Comparison of ENCODE assay signal across 9 cellular contexts in the genomic region with DNA sequence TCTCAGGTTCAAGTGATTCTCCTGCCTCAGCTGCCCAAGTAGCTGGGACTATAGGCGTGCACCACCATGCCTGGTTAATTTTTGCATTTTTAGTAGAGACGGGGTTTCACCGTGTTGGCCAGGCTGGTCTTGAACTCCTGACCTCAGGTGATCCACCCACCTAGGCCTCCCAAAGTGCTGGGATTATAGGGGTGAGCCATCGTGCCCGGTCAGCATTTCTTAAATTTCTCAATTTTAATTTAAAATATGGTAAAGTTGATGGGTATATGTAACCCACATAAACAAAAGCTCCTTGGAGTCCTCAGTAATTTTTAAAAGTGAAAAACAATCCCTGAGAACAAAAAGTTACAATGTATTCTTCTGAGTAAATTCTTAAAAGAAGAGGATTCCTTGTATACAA. TPM values are rescaled to one million over a fixed set of nuclear protein-coding genes. Genes with fewer than 3 reads are reported as not detected.
DNase-seq lines count a peak whose midpoint lies in the region; ATAC-seq, FAIRE-seq and TF ChIP-seq lines count a peak whose summit lies in the region.
"Not testable (repeated sequence)": the region's sequence is repeated elsewhere in the genome, so short reads cannot be mapped to it uniquely, and the experiment has no call there.
"Had no signal": no experiment of that assay in that cellular context is flagged by ENCODE, and none has a peak within 500 bp of the region (broad histone marks: within the 10 kb centered on the region; RNA-seq: fewer than 3 reads in every experiment).

No MANE protein-coding gene starts in this region.

- H4K8ac ChIP-seq in IMR-90 (ENCODE audit: low read depth in 2 of 2, low read length in 2 of 2): not testable (repeated sequence)

- over 99% methylated on average over 5 of the region's 5 CpGs for WGBS in A549 (ENCODE audit: missing lambda C conversion rate)
- WGBS in IMR-90 (ENCODE audit: extremely low coverage in 2 of 2, insufficient read length in 1 of 2), 2 experiments: no CpG with 5 or more reads among the region's 5 CpGs
- WGBS in K562 (ENCODE audit: insufficient coverage, low coverage, missing lambda C conversion rate): 81% methylated on average over 5 of the region's 5 CpGs
- WGBS in HepG2 (ENCODE audit: low lambda C conversion rate): 92% methylated on average over 5 of the region's 5 CpGs

- H2BK5ac ChIP-seq in IMR-90 (ENCODE audit: low read depth, low read length, poor library complexity, severe bottlenecking): not testable (repeated sequence)

- not testable (repeated sequence) for H2AFZ ChIP-seq in IMR-90 (replicated peaks; ENCODE audit: low read length, poor library complexity); K562 (ENCODE audit: low read depth, low read length); HepG2 (ENCODE audit: low read length)

- H2BK15ac ChIP-seq in IMR-90 (ENCODE audit: low read depth, low read length): not testable (repeated sequence)

- CTCF ChIA-PET in A549 (lab: Yijun Ruan, JAX) (interaction anchor here (0.6 to 4.7 kb wide), 8 partner anchors 9 to 245 kb away, joined by 3 to 22 read pairs (median 5); partner anchors contain the start of gene COX14), IMR-90 (lab: Yijun Ruan, JAX) (interaction anchor here (0.6 kb wide), 1 partner anchor 175 kb away, joined by 5 read pairs; no protein-coding TSS in a partner anchor)
- CTCF ChIA-PET in K562 (lab: Yijun Ruan, JAX; ENCODE audit: low intra/inter-chr PET ratio); HepG2 (lab: Yijun Ruan, JAX; ENCODE audit: low intra/inter-chr PET ratio, low total read pairs): not testable (repeated sequence)

- not testable (repeated sequence) for H2BK20ac ChIP-seq in IMR-90 (ENCODE audit: low read depth, low read length)

- H3K4me3 Mint-ChIP-seq in T-helper 17 cell: not testable (repeated sequence)

- not testable (repeated sequence) for H3K27ac ChIP-seq in A549; IMR-90 (ENCODE audit: insufficient read depth, low read length); K562 (ENCODE audit: extremely low read depth, low read depth, low read length); HepG2 (ENCODE audit: extremely low read length, insufficient read depth, low read length)

- H3K9ac ChIP-seq in IMR-90 (ENCODE audit: low read depth, low read length); K562 (ENCODE audit: insufficient read depth in 1 of 2, low read depth in 2 of 2, low read length in 2 of 2); HepG2 (ENCODE audit: insufficient read depth, low read depth, low read length): not testable (repeated sequence)

- not testable (repeated sequence) for H3K36me3 Mint-ChIP-seq in T-helper 17 cell (ENCODE audit: low read depth)

- intact Hi-C loops in IMR-90 (cut with micrococcal nuclease); K562 (cut with micrococcal nuclease); HepG2 (cut with micrococcal nuclease; ENCODE audit: unreplicated experiment): not testable (repeated sequence)

- peak overlapping the region; percentile 32 for H3K27ac Mint-ChIP-seq in T-helper 17 cell

- not testable (repeated sequence) for H2AK5ac ChIP-seq in IMR-90 (ENCODE audit: low read depth, low read length)

- not testable (repeated sequence) for H3K9me3 ChIP-seq in A549; IMR-90 (ENCODE audit: control insufficient read depth, insufficient read depth, low read length); T-helper 17 cell (ENCODE audit: control insufficient read depth, low read length, poor library complexity, severe bottlenecking); K562 (replicated peaks; ENCODE audit: control insufficient read depth, insufficient read depth, low read depth, low read length); HepG2 (ENCODE audit: low read length)

- H3K4me1 Mint-ChIP-seq in T-helper 17 cell: peaks cover 31% of the 10 kb centered on the region

- H4K5ac ChIP-seq in IMR-90 (ENCODE audit: low read depth, low read length): not testable (repeated sequence)

- H3K79me1 ChIP-seq in IMR-90 (ENCODE audit: low read depth in 1 of 2, low read length in 2 of 2): peaks cover 12 to 70% of the 10 kb centered on the region in 2 experiments

- not testable (repeated sequence) for H3K14ac ChIP-seq in IMR-90 (replicated peaks; ENCODE audit: low read depth, low read length)

- not testable (repeated sequence) for H3K36me3 ChIP-seq in IMR-90 (ENCODE audit: control insufficient read depth, insufficient read depth, low read length); K562 (ENCODE audit: control insufficient read depth, insufficient read depth, low read length); HepG2 (replicated peaks in 1 of 2; ENCODE audit: control insufficient read depth in 1 of 2, insufficient read depth in 2 of 2, low read length in 2 of 2)

- dilution Hi-C loops in IMR-90 (cut with HindIII; ENCODE audit: low sequenced_read_pairs, unreplicated experiment): not testable (repeated sequence)

- not testable (repeated sequence) for H3K4me2 ChIP-seq in A549; IMR-90 (ENCODE audit: low read depth, low read length); K562 (ENCODE audit: insufficient read depth, low read length); HepG2 (ENCODE audit: low read depth, low read length)

- not testable (repeated sequence) for TF ChIP-seq POLR2A in A549 (IDR thresholded peaks at IDR 0.05; ENCODE audit: low read length); IMR-90 (IDR thresholded peaks at IDR 0.05; ENCODE audit: low read depth, low read length); K562 (conservative IDR thresholded peaks at IDR 0.05); HepG2 (IDR thresholded peaks at IDR 0.05; ENCODE audit: insufficient read depth in 1 of 2, low read depth in 2 of 2, low read length in 2 of 2)

- H3K79me2 ChIP-seq in K562 (ENCODE audit: control insufficient read depth, insufficient read depth, low read length): not testable (repeated sequence)
- H3K79me2 ChIP-seq in HepG2 (ENCODE audit: insufficient read depth, low read length): peaks cover 16% of the 10 kb centered on the region

- BruUV-seq in IMR-90 (replicated peaks; lab: Mats Ljungman, UMichigan); K562 (replicated peaks; lab: Mats Ljungman, UMichigan); HepG2 (replicated peaks; lab: Mats Ljungman, UMichigan): not testable (repeated sequence)

- not testable (repeated sequence) for H3K18ac ChIP-seq in IMR-90 (ENCODE audit: low read depth, low read length)

- H4K20me1 ChIP-seq in IMR-90 (ENCODE audit: insufficient read depth, low read length): peaks cover 31% of the 10 kb centered on the region
- not testable (repeated sequence) for H4K20me1 ChIP-seq in K562 (replicated peaks; ENCODE audit: control insufficient read depth, insufficient read depth, low read length); HepG2 (ENCODE audit: insufficient read depth, low read length)

- H3K4ac ChIP-seq in IMR-90 (ENCODE audit: low read depth, low read length): not testable (repeated sequence)

- FAIRE-seq in A549 (lab: Jason Lieb, UNC); K562 (lab: Jason Lieb, UNC); HepG2 (lab: Jason Lieb, UNC): not testable (repeated sequence)

- H3K27me3 ChIP-seq in IMR-90 (ENCODE audit: control insufficient read depth, insufficient read depth, low read length); K562 (ENCODE audit: control insufficient read depth in 2 of 2, insufficient read depth in 2 of 2, low read length in 2 of 2); HepG2 (ENCODE audit: control insufficient read depth in 1 of 2, insufficient read depth in 2 of 2, low read length in 2 of 2): not testable (repeated sequence)

- not testable (repeated sequence) for DNase-seq in A549 (ENCODE audit: low read depth in 1 of 2, low spot score in 1 of 2); IMR-90; T-helper 17 cell; K562 (ENCODE audit: extremely low read depth in 1 of 4, low spot score in 3 of 4); HepG2 (ENCODE audit: low spot score)

- TF ChIP-seq CTCF in A549 (IDR thresholded peaks at IDR 0.05); IMR-90 (conservative IDR thresholded peaks at IDR 0.05; ENCODE audit: low read depth, low read length); K562 (IDR thresholded peaks at IDR 0.05 in 2 of 3, conservative IDR thresholded peaks at IDR 0.05 in 1 of 3; ENCODE audit: insufficient read depth in 2 of 3, low read depth in 1 of 3, low read length in 3 of 3); HepG2 (CRISPR knock-in tag; IDR thresholded peaks at IDR 0.05): not testable (repeated sequence)

- in situ Hi-C loops in IMR-90 (cut with MboI; ENCODE audit: low sequenced_read_pairs); K562 (cut with MboI); HepG2 (cut with HindIII; ENCODE audit: extremely low pct_ligation_motif_present, low pct_unique_long_range_greater_than_20kb): not testable (repeated sequence)

- not testable (repeated sequence) for TF ChIP-seq EP300 in A549 (IDR thresholded peaks at IDR 0.05); K562 (IDR thresholded peaks at IDR 0.05; ENCODE audit: low read length); HepG2 (IDR thresholded peaks at IDR 0.05; ENCODE audit: low read depth in 2 of 2, low read length in 2 of 2); HepG2 (CRISPR knock-in tag; IDR thresholded peaks at IDR 0.05; ENCODE audit: borderline replicate concordance)

- ATAC-seq in A549; IMR-90 (ENCODE audit: low read depth); T-helper 17 cell; K562; HepG2: not testable (repeated sequence)

- H3K4me1 ChIP-seq in A549; IMR-90 (ENCODE audit: control insufficient read depth, insufficient read depth, low read length); K562 (replicated peaks in 1 of 2; ENCODE audit: control insufficient read depth in 2 of 2, insufficient read depth in 2 of 2, low read length in 2 of 2); HepG2 (ENCODE audit: insufficient read depth, low read length): not testable (repeated sequence)

- H3K23ac ChIP-seq in IMR-90 (ENCODE audit: low read depth, low read length): not testable (repeated sequence)

- H2BK120ac ChIP-seq in IMR-90 (ENCODE audit: low read depth, low read length): not testable (repeated sequence)

- POLR2A ChIA-PET in A549 (lab: Yijun Ruan, JAX); IMR-90 (lab: Charles Lee; ENCODE audit: unreplicated experiment); HepG2 (lab: Yijun Ruan, JAX): not testable (repeated sequence)
- POLR2A ChIA-PET in K562 (lab: Yijun Ruan, JAX): interaction anchor here (1.5 kb wide), 1 partner anchor 12 kb away, joined by 4 read pairs; the partner anchor contains the start of gene CERS5

- not testable (repeated sequence) for H2AK9ac ChIP-seq in IMR-90 (replicated peaks; ENCODE audit: low read depth, low read length, poor library complexity)

- not testable (repeated sequence) for H3K56ac ChIP-seq in IMR-90 (ENCODE audit: extremely low read depth, insufficient read depth, low read length)

- not testable (repeated sequence) for H3K4me3 ChIP-seq in A549; IMR-90 (ENCODE audit: insufficient read depth, low read depth, low read length); K562; HepG2 (replicated peaks in 1 of 3; ENCODE audit: insufficient read depth in 1 of 3, low read depth in 2 of 3, low read length in 3 of 3)

- peaks cover 10% of the 10 kb centered on the region for H3K9me1 ChIP-seq in IMR-90 (ENCODE audit: insufficient read depth, low read length)
- not testable (repeated sequence) for H3K9me1 ChIP-seq in K562 (ENCODE audit: control insufficient read depth, insufficient read depth, low read length)

- not testable (repeated sequence) for H4K91ac ChIP-seq in IMR-90 (ENCODE audit: insufficient read depth, low read depth, low read length)

- not testable (repeated sequence) for H3K27me3 Mint-ChIP-seq in T-helper 17 cell

- not testable (repeated sequence) for TF ChIP-seq RAD21 in A549 (conservative IDR thresholded peaks at IDR 0.05 in 1 of 2, IDR thresholded peaks at IDR 0.05 in 1 of 2); IMR-90 (IDR thresholded peaks at IDR 0.05; ENCODE audit: low read length); K562 (CRISPR knock-in tag; conservative IDR thresholded peaks at IDR 0.05 in 1 of 2, IDR thresholded peaks at IDR 0.05 in 1 of 2); HepG2 (CRISPR knock-in tag; IDR thresholded peaks at IDR 0.05)

RNA-seq across cellular contexts. Expression of gene CERS5, which starts 12.2 kb away (rescaled TPM):
- polyA plus RNA-seq in A549 (2011; rRNA removed) (56.3 and 56.6 TPM in 2 replicates), A549 (2017; fragmentation: RNase III; extraction: RNeasy Plus Mini Kit Qiagen cat#74134 plus additional on column Dnase treatment) (16.7 to 18.0 TPM (median 17.1 TPM) in 3 replicates), IMR-90 (2012; rRNA removed) (58.7 and 60.3 TPM in 2 replicates), K562 (2011; rRNA removed) (41.9 and 47.5 TPM in 2 replicates), K562 (2014; fragmentation: Illumina TruSeq; extraction: Trizol) (21.3 and 23.4 TPM in 2 replicates), K562 (2014; fragmentation: Nextera tagmentation; extraction: Ambion mirVana) (1 to 10 TPM; 6.1 to 8.7 TPM), K562 (2014; rRNA removed) (25.2 and 32.5 TPM in 2 replicates), HepG2 (2011; rRNA removed) (37.5 and 48.8 TPM in 2 replicates)
- 25.3 and 29.5 TPM in 2 replicates for polyA plus RNA-seq in A549 (2012; cell fraction: cytosol; rRNA removed)
- 32.0 and 86.8 TPM in 2 replicates for polyA plus RNA-seq in A549 (2012; cell fraction: nucleus; rRNA removed)
- 49.1 and 56.6 TPM in 2 replicates for polyA minus RNA-seq in A549 (2011; rRNA and poly(A)+ RNA removed)
- total RNA-seq in IMR-90 (2012; rRNA removed) (40.3 and 47.5 TPM in 2 replicates), T-helper 17 cell (10 to 100 TPM; 51.6 to 57.8 TPM), K562 (2014; rRNA removed) (14.4 and 19.3 TPM in 2 replicates), K562 (2014; rRNA removed; fragmentation: Illumina TruSeq; extraction: Trizol) (17.8 and 21.2 TPM in 2 replicates), K562 (2015; rRNA removed; fragmentation: Illumina TruSeq; extraction: Trizol) (14.1 and 15.4 TPM in 2 replicates), K562 (2021) (21.0 and 24.3 TPM in 2 replicates), HepG2 (2016; rRNA removed; fragmentation: Illumina TruSeq; extraction: Trizol) (15.3 and 22.3 TPM in 2 replicates)
- polyA plus RNA-seq in IMR-90 (2012; cell fraction: cytosol; rRNA removed): 23.0 and 33.3 TPM in 2 replicates
- polyA plus RNA-seq in IMR-90 (2012; cell fraction: nucleus; rRNA removed; ENCODE audit: low replicate concordance): 45.5 and 156 TPM in 2 replicates
- 179 and 195 TPM in 2 replicates for total RNA-seq in K562 (2011; cell fraction: chromatin; rRNA removed; ENCODE audit: low replicate concordance)
- total RNA-seq in K562 (2011; cell fraction: nucleolus; rRNA removed): 134 and 135 TPM in 2 replicates
- total RNA-seq in K562 (2011; cell fraction: nucleoplasm; rRNA removed): 198 and 302 TPM in 2 replicates
- polyA plus RNA-seq in K562 (2011; cell fraction: cytosol; rRNA removed): 36.7 and 58.5 TPM in 2 replicates
- polyA plus RNA-seq in K562 (2011; cell fraction: nucleus; rRNA removed): 62.9 and 73.2 TPM in 2 replicates
- 16.6 and 23.6 TPM in 2 replicates for polyA plus RNA-seq in K562 (2012)
- 72.4 and 76.9 TPM in 2 replicates for polyA minus RNA-seq in K562 (2011; rRNA and poly(A)+ RNA removed)
- polyA minus RNA-seq in K562 (2011; cell fraction: cytosol; rRNA and poly(A)+ RNA removed): 21.6 and 27.5 TPM in 2 replicates
- polyA minus RNA-seq in K562 (2011; cell fraction: nucleus; rRNA and poly(A)+ RNA removed): 25.8 and 33.0 TPM in 2 replicates
- total RNA-seq in HepG2 (2016; cell fraction: cytosol; rRNA removed; fragmentation: Illumina TruSeq; extraction: Trizol; ENCODE audit: low read depth): 10.3 and 12.1 TPM in 2 replicates
- 13.6 and 22.8 TPM in 2 replicates for total RNA-seq in HepG2 (2016; cell fraction: insoluble cytoplasmic fraction; rRNA removed; fragmentation: Illumina TruSeq; extraction: Trizol)
- total RNA-seq in HepG2 (2016; cell fraction: membrane; rRNA removed; fragmentation: Illumina TruSeq; extraction: Trizol): 18.3 and 19.2 TPM in 2 replicates
- total RNA-seq in HepG2 (2016; cell fraction: nucleus; rRNA removed; fragmentation: Illumina TruSeq; extraction: Trizol): 34.1 and 37.5 TPM in 2 replicates
- 24.8 and 42.9 TPM in 2 replicates for polyA plus RNA-seq in HepG2 (2011; cell fraction: cytosol; rRNA removed)
- polyA plus RNA-seq in HepG2 (2011; cell fraction: nucleus; rRNA removed): 37.4 and 42.7 TPM in 2 replicates
- polyA plus RNA-seq in HepG2 (2012): 18.5 and 22.9 TPM in 2 replicates
- 11.3 and 11.6 TPM in 2 replicates for polyA plus RNA-seq in HepG2 (2016; cell fraction: cytosol; fragmentation: Illumina TruSeq; extraction: Trizol; ENCODE audit: low read depth)
- 16.0 and 16.6 TPM in 2 replicates for polyA plus RNA-seq in HepG2 (2016; cell fraction: insoluble cytoplasmic fraction; fragmentation: Illumina TruSeq; extraction: Trizol; ENCODE audit: low read depth)
- polyA plus RNA-seq in HepG2 (2016; cell fraction: membrane; fragmentation: Illumina TruSeq; extraction: Trizol; ENCODE audit: low read depth): 17.8 and 18.4 TPM in 2 replicates
- polyA plus RNA-seq in HepG2 (2016; cell fraction: nucleus; fragmentation: Illumina TruSeq; extraction: Trizol; ENCODE audit: insufficient read depth, low read depth): 69.6 and 73.1 TPM in 2 replicates
- polyA minus RNA-seq in HepG2 (2011; rRNA and poly(A)+ RNA removed; ENCODE audit: low replicate concordance): 54.7 and 68.3 TPM in 2 replicates
- 16.2 and 19.3 TPM in 2 replicates for polyA minus RNA-seq in HepG2 (2011; cell fraction: cytosol; rRNA and poly(A)+ RNA removed)
- polyA minus RNA-seq in HepG2 (2011; cell fraction: nucleus; rRNA and poly(A)+ RNA removed): 29.5 and 31.8 TPM in 2 replicates

RNA-seq across cellular contexts. Expression of gene COX14, which starts 42.9 kb away (rescaled TPM):
- polyA plus RNA-seq in A549 (2011; rRNA removed) (134 and 147 TPM in 2 replicates), A549 (2017; fragmentation: RNase III; extraction: RNeasy Plus Mini Kit Qiagen cat#74134 plus additional on column Dnase treatment) (87.9 to 112 TPM (median 93.3 TPM) in 3 replicates), IMR-90 (2012; rRNA removed) (81.8 and 98.5 TPM in 2 replicates), K562 (2011; rRNA removed) (79.2 and 82.6 TPM in 2 replicates), K562 (2014; fragmentation: Illumina TruSeq; extraction: Trizol) (44.4 and 45.6 TPM in 2 replicates), K562 (2014; fragmentation: Nextera tagmentation; extraction: Ambion mirVana) (100 to 1,000 TPM; 259 to 269 TPM), K562 (2014; rRNA removed) (78.2 and 78.5 TPM in 2 replicates), HepG2 (2011; rRNA removed) (53.0 and 55.0 TPM in 2 replicates)
- 204 and 239 TPM in 2 replicates for polyA plus RNA-seq in A549 (2012; cell fraction: cytosol; rRNA removed)
- 85.7 and 86.1 TPM in 2 replicates for polyA plus RNA-seq in A549 (2012; cell fraction: nucleus; rRNA removed)
- polyA minus RNA-seq in A549 (2011; rRNA and poly(A)+ RNA removed): 59.2 and 73.2 TPM in 2 replicates
- total RNA-seq in IMR-90 (2012; rRNA removed) (30.0 and 30.8 TPM in 2 replicates), T-helper 17 cell (10 to 100 TPM; 40.1 to 45.1 TPM), K562 (2014; rRNA removed) (53.4 and 63.4 TPM in 2 replicates), K562 (2014; rRNA removed; fragmentation: Illumina TruSeq; extraction: Trizol) (46.3 and 50.9 TPM in 2 replicates), K562 (2015; rRNA removed; fragmentation: Illumina TruSeq; extraction: Trizol) (40.9 and 44.8 TPM in 2 replicates), K562 (2021) (51.7 and 65.1 TPM in 2 replicates), HepG2 (2016; rRNA removed; fragmentation: Illumina TruSeq; extraction: Trizol) (71.6 and 82.0 TPM in 2 replicates)
- 93.2 and 122 TPM in 2 replicates for polyA plus RNA-seq in IMR-90 (2012; cell fraction: cytosol; rRNA removed)
- 21.8 and 36.1 TPM in 2 replicates for polyA plus RNA-seq in IMR-90 (2012; cell fraction: nucleus; rRNA removed; ENCODE audit: low replicate concordance)
- 10.7 and 19.2 TPM in 2 replicates for total RNA-seq in K562 (2011; cell fraction: chromatin; rRNA removed; ENCODE audit: low replicate concordance)
- 22.3 and 29.3 TPM in 2 replicates for total RNA-seq in K562 (2011; cell fraction: nucleolus; rRNA removed)
- 18.2 and 26.1 TPM in 2 replicates for total RNA-seq in K562 (2011; cell fraction: nucleoplasm; rRNA removed)
- 99.8 and 123 TPM in 2 replicates for polyA plus RNA-seq in K562 (2011; cell fraction: cytosol; rRNA removed)
- 34.9 and 36.3 TPM in 2 replicates for polyA plus RNA-seq in K562 (2011; cell fraction: nucleus; rRNA removed)
- 80.4 and 81.0 TPM in 2 replicates for polyA plus RNA-seq in K562 (2012)
- 20.7 and 20.8 TPM in 2 replicates for polyA minus RNA-seq in K562 (2011; rRNA and poly(A)+ RNA removed)
- 8.3 and 12.1 TPM in 2 replicates for polyA minus RNA-seq in K562 (2011; cell fraction: cytosol; rRNA and poly(A)+ RNA removed)
- polyA minus RNA-seq in K562 (2011; cell fraction: nucleus; rRNA and poly(A)+ RNA removed): 7.4 and 8.0 TPM in 2 replicates
- total RNA-seq in HepG2 (2016; cell fraction: cytosol; rRNA removed; fragmentation: Illumina TruSeq; extraction: Trizol; ENCODE audit: low read depth): 62.2 and 107 TPM in 2 replicates
- total RNA-seq in HepG2 (2016; cell fraction: insoluble cytoplasmic fraction; rRNA removed; fragmentation: Illumina TruSeq; extraction: Trizol): 70.2 and 88.8 TPM in 2 replicates
- total RNA-seq in HepG2 (2016; cell fraction: membrane; rRNA removed; fragmentation: Illumina TruSeq; extraction: Trizol): 84.4 and 106 TPM in 2 replicates
- total RNA-seq in HepG2 (2016; cell fraction: nucleus; rRNA removed; fragmentation: Illumina TruSeq; extraction: Trizol): 18.4 and 19.5 TPM in 2 replicates
- 64.0 and 68.8 TPM in 2 replicates for polyA plus RNA-seq in HepG2 (2011; cell fraction: cytosol; rRNA removed)
- 15.7 and 16.8 TPM in 2 replicates for polyA plus RNA-seq in HepG2 (2011; cell fraction: nucleus; rRNA removed)
- 30.1 and 33.7 TPM in 2 replicates for polyA plus RNA-seq in HepG2 (2012)
- 46.3 and 86.6 TPM in 2 replicates for polyA plus RNA-seq in HepG2 (2016; cell fraction: cytosol; fragmentation: Illumina TruSeq; extraction: Trizol; ENCODE audit: low read depth)
- 52.0 and 58.2 TPM in 2 replicates for polyA plus RNA-seq in HepG2 (2016; cell fraction: insoluble cytoplasmic fraction; fragmentation: Illumina TruSeq; extraction: Trizol; ENCODE audit: low read depth)
- 51.4 and 62.9 TPM in 2 replicates for polyA plus RNA-seq in HepG2 (2016; cell fraction: membrane; fragmentation: Illumina TruSeq; extraction: Trizol; ENCODE audit: low read depth)
- 29.1 and 31.5 TPM in 2 replicates for polyA plus RNA-seq in HepG2 (2016; cell fraction: nucleus; fragmentation: Illumina TruSeq; extraction: Trizol; ENCODE audit: insufficient read depth, low read depth)
- polyA minus RNA-seq in HepG2 (2011; rRNA and poly(A)+ RNA removed; ENCODE audit: low replicate concordance): 27.5 and 131 TPM in 2 replicates
- 8.7 and 10.3 TPM in 2 replicates for polyA minus RNA-seq in HepG2 (2011; cell fraction: cytosol; rRNA and poly(A)+ RNA removed)
- polyA minus RNA-seq in HepG2 (2011; cell fraction: nucleus; rRNA and poly(A)+ RNA removed): 10.3 and 10.8 TPM in 2 replicates

RNA-seq across cellular contexts. Expression of gene GPD1, which starts 51.1 kb away (rescaled TPM):
- polyA plus RNA-seq in A549 (2011; rRNA removed) (0.44 and 0.52 TPM in 2 replicates), A549 (2017; fragmentation: RNase III; extraction: RNeasy Plus Mini Kit Qiagen cat#74134 plus additional on column Dnase treatment) (0.07 to 0.13 TPM (median 0.10 TPM) in 3 replicates), IMR-90 (2012; rRNA removed) (0.05 and 0.06 TPM in 2 replicates), K562 (2011; rRNA removed) (0.47 and 0.99 TPM in 2 replicates), K562 (2014; fragmentation: Illumina TruSeq; extraction: Trizol) (0.70 and 0.91 TPM in 2 replicates), K562 (2014; fragmentation: Nextera tagmentation; extraction: Ambion mirVana) (under 1 TPM; 0.13 to 0.45 TPM), K562 (2014; rRNA removed) (0.45 and 0.70 TPM in 2 replicates), HepG2 (2011; rRNA removed) (3.7 and 7.2 TPM in 2 replicates)
- 0.08 and 0.09 TPM in 2 replicates for polyA plus RNA-seq in A549 (2012; cell fraction: cytosol; rRNA removed)
- polyA plus RNA-seq in A549 (2012; cell fraction: nucleus; rRNA removed): 0.64 and 1.9 TPM in 2 replicates
- 0.29 TPM in 1 of 2 replicates, not detected in the other for polyA minus RNA-seq in A549 (2011; rRNA and poly(A)+ RNA removed)
- total RNA-seq in IMR-90 (2012; rRNA removed) (0.18 TPM in 1 of 2 replicates, not detected in the other), T-helper 17 cell (1 to 10 TPM in 1 of 2 donors, under 1 TPM in 1; 0.77 to 1.0 TPM), K562 (2014; rRNA removed) (1.00 and 1.1 TPM in 2 replicates), K562 (2014; rRNA removed; fragmentation: Illumina TruSeq; extraction: Trizol) (0.35 and 0.47 TPM in 2 replicates), K562 (2015; rRNA removed; fragmentation: Illumina TruSeq; extraction: Trizol) (0.40 and 0.45 TPM in 2 replicates), K562 (2021) (0.55 and 0.67 TPM in 2 replicates), HepG2 (2016; rRNA removed; fragmentation: Illumina TruSeq; extraction: Trizol) (30.6 and 38.1 TPM in 2 replicates)
- polyA plus RNA-seq in IMR-90 (2012; cell fraction: cytosol; rRNA removed): 0.01 and 0.04 TPM in 2 replicates
- 0.25 and 0.38 TPM in 2 replicates for polyA plus RNA-seq in IMR-90 (2012; cell fraction: nucleus; rRNA removed; ENCODE audit: low replicate concordance)
- 0.51 and 1.1 TPM in 2 replicates for total RNA-seq in K562 (2011; cell fraction: chromatin; rRNA removed; ENCODE audit: low replicate concordance)
- 1.1 and 1.2 TPM in 2 replicates for total RNA-seq in K562 (2011; cell fraction: nucleolus; rRNA removed)
- total RNA-seq in K562 (2011; cell fraction: nucleoplasm; rRNA removed): 0.51 and 1.5 TPM in 2 replicates
- 0.13 and 1.7 TPM in 2 replicates for polyA plus RNA-seq in K562 (2011; cell fraction: cytosol; rRNA removed)
- 0.90 and 1.5 TPM in 2 replicates for polyA plus RNA-seq in K562 (2011; cell fraction: nucleus; rRNA removed)
- 0.29 and 0.72 TPM in 2 replicates for polyA plus RNA-seq in K562 (2012)
- polyA minus RNA-seq in K562 (2011; rRNA and poly(A)+ RNA removed): 0.09 and 1.0 TPM in 2 replicates
- 0.67 TPM in 1 of 2 replicates, not detected in the other for polyA minus RNA-seq in K562 (2011; cell fraction: cytosol; rRNA and poly(A)+ RNA removed)
- polyA minus RNA-seq in K562 (2011; cell fraction: nucleus; rRNA and poly(A)+ RNA removed): 0.22 and 0.40 TPM in 2 replicates
- total RNA-seq in HepG2 (2016; cell fraction: cytosol; rRNA removed; fragmentation: Illumina TruSeq; extraction: Trizol; ENCODE audit: low read depth): 5.3 and 5.6 TPM in 2 replicates
- total RNA-seq in HepG2 (2016; cell fraction: insoluble cytoplasmic fraction; rRNA removed; fragmentation: Illumina TruSeq; extraction: Trizol): 31.5 and 38.6 TPM in 2 replicates
- 8.7 and 10.6 TPM in 2 replicates for total RNA-seq in HepG2 (2016; cell fraction: membrane; rRNA removed; fragmentation: Illumina TruSeq; extraction: Trizol)
- total RNA-seq in HepG2 (2016; cell fraction: nucleus; rRNA removed; fragmentation: Illumina TruSeq; extraction: Trizol): 10.8 and 11.2 TPM in 2 replicates
- 6.2 and 10.3 TPM in 2 replicates for polyA plus RNA-seq in HepG2 (2011; cell fraction: cytosol; rRNA removed)
- polyA plus RNA-seq in HepG2 (2011; cell fraction: nucleus; rRNA removed): 4.8 and 7.4 TPM in 2 replicates
- polyA plus RNA-seq in HepG2 (2012): 14.9 and 15.6 TPM in 2 replicates
- polyA plus RNA-seq in HepG2 (2016; cell fraction: cytosol; fragmentation: Illumina TruSeq; extraction: Trizol; ENCODE audit: low read depth): 4.0 and 4.8 TPM in 2 replicates
- 25.5 and 29.7 TPM in 2 replicates for polyA plus RNA-seq in HepG2 (2016; cell fraction: insoluble cytoplasmic fraction; fragmentation: Illumina TruSeq; extraction: Trizol; ENCODE audit: low read depth)
- 6.4 and 7.3 TPM in 2 replicates for polyA plus RNA-seq in HepG2 (2016; cell fraction: membrane; fragmentation: Illumina TruSeq; extraction: Trizol; ENCODE audit: low read depth)
- polyA plus RNA-seq in HepG2 (2016; cell fraction: nucleus; fragmentation: Illumina TruSeq; extraction: Trizol; ENCODE audit: insufficient read depth, low read depth): 14.8 and 19.3 TPM in 2 replicates
- polyA minus RNA-seq in HepG2 (2011; rRNA and poly(A)+ RNA removed; ENCODE audit: low replicate concordance): 2.2 and 5.6 TPM in 2 replicates
- polyA minus RNA-seq in HepG2 (2011; cell fraction: cytosol; rRNA and poly(A)+ RNA removed): 2.0 and 3.5 TPM in 2 replicates
- 5.7 and 8.7 TPM in 2 replicates for polyA minus RNA-seq in HepG2 (2011; cell fraction: nucleus; rRNA and poly(A)+ RNA removed)
- total RNA-seq: CD4-positive, CD25-positive, alpha-beta regulatory T cell had no signal
- polyA plus RNA-seq: CD14-positive monocyte; CD4-positive, alpha-beta memory T cell; CD8-positive, alpha-beta memory T cell had no signal
